Comparison of ENCODE assay signal across 1 cellular context in genomic region chr15:71409541-71409940, GRCh38.
TF ChIP-seq lines count a peak whose summit lies in the region.

No MANE protein-coding gene starts in this region.

TF ChIP-seq in K562, 482 proteins besides CTCF, POLR2A, EP300 and RAD21:
- TF ChIP-seq TBP (optimal IDR thresholded peaks at IDR 0.05; ENCODE audit: low read depth, low read length) (no peak), GABPA (tag; conservative IDR thresholded peaks at IDR 0.05; ENCODE audit: low read depth) (peak; percentile 25; the same call in 1 of the 2 replicates)
